3 cellular contexts compared by ENCODE assay signal in the genomic region with DNA sequence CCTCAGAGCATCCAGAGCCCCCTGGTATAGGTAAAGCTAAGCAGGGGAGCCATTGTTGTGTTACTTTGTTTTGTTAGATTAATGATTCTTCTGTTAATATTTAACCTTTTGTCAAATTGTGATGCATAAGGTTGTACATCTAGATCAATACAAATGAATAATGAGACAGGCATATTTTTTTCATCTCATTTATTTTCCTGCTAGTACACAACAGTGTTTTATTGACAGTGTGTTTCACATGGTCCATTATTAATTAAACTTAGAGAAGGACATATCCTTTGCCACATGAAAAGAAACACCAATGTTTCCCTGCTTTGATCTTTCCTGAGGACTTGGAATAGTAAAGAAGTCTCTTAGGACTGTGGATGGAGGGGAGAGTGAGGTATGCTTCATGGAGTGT.
"Had no signal": no experiment of that assay in that cellular context is flagged by ENCODE, and none has a peak within 500 bp of the region (broad histone marks: within the 10 kb centered on the region; RNA-seq: fewer than 3 reads in every experiment).

No MANE protein-coding gene starts in this region.

- DNase-seq: GDM1, GF-D8 had no signal

- ATAC-seq: GM12878 had no signal

- H3K4me3 ChIP-seq: GM12878 had no signal
